Comparison of ENCODE assay signal across 1 cellular context in the genomic region with DNA sequence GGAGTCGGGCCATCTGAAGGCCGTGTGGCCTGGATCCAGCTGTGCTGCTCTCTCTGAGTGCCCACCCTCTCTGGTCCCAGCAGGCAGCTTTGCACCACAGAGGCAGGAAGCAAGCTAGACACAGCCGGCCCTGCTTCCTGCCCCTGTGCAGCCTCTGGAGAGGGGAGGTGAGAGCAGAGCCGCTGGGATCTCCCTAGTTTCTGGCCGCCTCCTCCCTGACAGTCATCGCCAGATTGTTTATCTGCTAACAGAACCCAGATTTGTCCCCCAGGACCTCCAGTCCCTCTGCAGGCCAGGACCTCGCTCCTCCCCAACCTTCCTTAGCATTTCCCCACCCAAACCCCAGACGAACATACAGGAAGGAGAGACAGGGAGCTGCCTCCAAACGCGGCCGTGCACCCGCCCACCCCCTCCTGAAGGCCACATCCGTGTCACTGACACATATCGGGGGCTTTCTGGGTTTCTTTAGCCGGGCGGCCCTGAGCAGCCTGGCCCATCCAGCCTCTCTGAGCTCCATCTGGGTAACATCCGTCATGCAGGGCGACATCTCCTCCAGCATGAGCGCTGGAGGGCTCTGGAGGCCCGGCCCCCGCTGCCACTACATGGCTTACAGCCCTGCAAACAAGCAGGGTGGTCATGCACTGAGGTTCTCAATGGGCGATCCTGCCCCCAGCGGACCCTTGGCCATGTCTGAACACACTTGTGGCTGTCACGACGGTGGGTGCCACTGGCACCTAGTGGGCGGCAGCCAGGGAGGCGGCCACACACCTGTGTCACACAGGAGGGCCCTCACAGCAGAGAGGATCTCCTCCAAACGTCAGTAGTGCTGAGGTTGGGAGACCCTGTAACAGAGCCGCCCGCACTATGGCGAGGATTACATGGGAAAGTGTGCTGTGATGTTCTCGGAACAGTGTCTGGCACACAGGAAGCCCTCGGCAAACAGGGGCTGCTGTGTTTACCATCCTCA.
A peak's percentile ranks its signal among the peaks of the same experiment; 100 is the strongest.
TF ChIP-seq lines count a peak whose summit lies in the region.

No MANE protein-coding gene starts in this region.

TF ChIP-seq in liver, 16 proteins besides CTCF, POLR2A, EP300 and RAD21 (continued from another document):
- no peak for TF ChIP-seq JUND (IDR thresholded peaks at IDR 0.05)
- TF ChIP-seq SP1 (IDR thresholded peaks at IDR 0.05) = peak; percentile 59
